Comparison of ENCODE assay signal across 17 cellular contexts in genomic region chr10:87090779-87091178, GRCh38. TPM values are rescaled to one million over a fixed set of nuclear protein-coding genes. Genes with fewer than 3 reads are reported as not detected.
A peak's percentile ranks its signal among the peaks of the same experiment; 100 is the strongest.
DNase-seq lines count a peak whose midpoint lies in the region; ATAC-seq, FAIRE-seq and TF ChIP-seq lines count a peak whose summit lies in the region.
"Had no signal": no experiment of that assay in that cellular context is flagged by ENCODE, and none has a peak within 500 bp of the region (broad histone marks: within the 10 kb centered on the region; RNA-seq: fewer than 3 reads in every experiment).

No MANE protein-coding gene starts in this region.

- peak overlapping the region; percentile 92; the same call in 1 of the 2 replicates for H3K4me2 ChIP-seq in KMS-11
- H3K4me2 ChIP-seq in astrocyte (ENCODE audit: low read length), result peak overlapping the region; percentile 16
- H3K4me2 ChIP-seq in hepatocyte, result peak overlapping the region; percentile 84

- H3K9me3 ChIP-seq in astrocyte (ENCODE audit: insufficient read depth, low read depth, low read length) (no peaks in the 10 kb centered on the region), hepatocyte (ENCODE audit: low read depth) (no peaks in the 10 kb centered on the region)
- H3K9me3 ChIP-seq: SJCRH30, tibial artery had no signal

- peaks cover 32% of the 10 kb centered on the region for H3K4me1 ChIP-seq in KMS-11 (ENCODE audit: low read depth, poor library complexity, severe bottlenecking)
- peaks cover 22% of the 10 kb centered on the region for H3K4me1 ChIP-seq in astrocyte (ENCODE audit: insufficient read depth, low read length)
- peaks cover 28% of the 10 kb centered on the region for H3K4me1 ChIP-seq in hepatocyte (ENCODE audit: insufficient read depth)
- H3K4me1 ChIP-seq: SJCRH30 had no signal

- no peak overlapping the region for H2AFZ ChIP-seq in KMS-11 (ENCODE audit: low read depth)
- no peak overlapping the region for H2AFZ ChIP-seq in astrocyte (ENCODE audit: low read depth, low read length)
- H2AFZ ChIP-seq in hepatocyte, result no peak overlapping the region

- DNase-seq in astrocyte (ENCODE audit: low read depth) (no peak), hepatocyte (ENCODE audit: low spot score) (no peak), dedifferentiated amniotic fluid mesenchymal stem cell (ENCODE audit: extremely low spot score) (no peak)
- no peak for DNase-seq in stimulated activated effector memory CD8-positive, alpha-beta T cell treated with anti-CD3 and anti-CD28 coated beads, Interleukin-12 subunit alpha, Interleukin-12 subunit beta, amount 100 ng/mL, for 72 hours (ENCODE audit: low spot score in 2 of 2)
- DNase-seq: activated CD4-positive, alpha-beta T cell treated with anti-CD3 and anti-CD28 coated beads for 48 hours; DMS 273 treated with DMSO at 0.1 percent for 48 hours; GOT3; NCI-H1092; NCI-H2081 treated with DMSO at 0.1 percent for 48 hours; NCI-H524; SJCRH30; T-helper 9 cell; tibial artery had no signal

- H3K9me2 ChIP-seq in hepatocyte (replicated peaks; ENCODE audit: insufficient read depth), result no peaks in the 10 kb centered on the region

- H3K4me3 Mint-ChIP-seq in astrocyte (ENCODE audit: unreplicated experiment), result no peak overlapping the region
- H3K4me3 Mint-ChIP-seq in stimulated activated effector memory CD8-positive, alpha-beta T cell treated with anti-CD3 and anti-CD28 coated beads, Interleukin-12 subunit alpha, Interleukin-12 subunit beta, amount 100 ng/mL, for 72 hours, result peak overlapping the region; percentile 91

- peaks cover 2% of the 10 kb centered on the region for H3K36me3 Mint-ChIP-seq in astrocyte (ENCODE audit: low read depth, unreplicated experiment)
- peaks cover 87% of the 10 kb centered on the region for H3K36me3 Mint-ChIP-seq in stimulated activated effector memory CD8-positive, alpha-beta T cell treated with anti-CD3 and anti-CD28 coated beads, Interleukin-12 subunit alpha, Interleukin-12 subunit beta, amount 100 ng/mL, for 72 hours

- H4K20me1 ChIP-seq in KMS-11 (ENCODE audit: insufficient read depth) (0 out of 2 replicates have a peak, but pooled peaks cover 7% of the 10 kb centered on the region), astrocyte (ENCODE audit: insufficient read depth, low read length) (peaks cover 57% of the 10 kb centered on the region), hepatocyte (ENCODE audit: insufficient read depth, poor library complexity, severe bottlenecking) (peaks cover 48% of the 10 kb centered on the region)

- H3K4me3 ChIP-seq in KMS-11 (IDR thresholded peaks at IDR 0.05; ENCODE audit: insufficient read depth, low read depth, low read length) (no peak overlapping the region), astrocyte (ENCODE audit: insufficient read depth, low read depth, low read length) (no peak overlapping the region), hepatocyte (no peak overlapping the region)
- H3K4me3 ChIP-seq: SJCRH30 had no signal

- no peaks in the 10 kb centered on the region for H3K9me3 Mint-ChIP-seq in astrocyte (ENCODE audit: unreplicated experiment)
- H3K9me3 Mint-ChIP-seq in stimulated activated effector memory CD8-positive, alpha-beta T cell treated with anti-CD3 and anti-CD28 coated beads, Interleukin-12 subunit alpha, Interleukin-12 subunit beta, amount 100 ng/mL, for 72 hours, result no peaks in the 10 kb centered on the region

- H3K27me3 Mint-ChIP-seq in astrocyte (ENCODE audit: low read depth, unreplicated experiment), result no peaks in the 10 kb centered on the region

- H3K27ac ChIP-seq in KMS-11, result no peak overlapping the region
- no peak overlapping the region for H3K27ac ChIP-seq in astrocyte (ENCODE audit: low read depth, low read length)
- H3K27ac ChIP-seq in hepatocyte, result no peak overlapping the region
- H3K27ac ChIP-seq: HL-60, SJCRH30 had no signal

- FAIRE-seq in astrocyte (lab: Jason Lieb, UNC), result no peak

- no peak overlapping the region for H3K9ac ChIP-seq in KMS-11
- no peak overlapping the region for H3K9ac ChIP-seq in astrocyte (ENCODE audit: low read length)

- TF ChIP-seq CTCF in KMS-11 (conservative IDR thresholded peaks at IDR 0.05; ENCODE audit: low read depth, low read length) (no peak), astrocyte (IDR thresholded peaks at IDR 0.05; ENCODE audit: insufficient read depth, low read depth, low read length) (no peak), hepatocyte (IDR thresholded peaks at IDR 0.05; ENCODE audit: poor library complexity) (no peak)

- WGBS in hepatocyte (ENCODE audit: low lambda C conversion rate, missing lambda C conversion rate), result 76% methylated on average over 4 of the region's 4 CpGs

- H3K27me3 ChIP-seq in KMS-11 (ENCODE audit: insufficient read depth, low read depth), result no peaks in the 10 kb centered on the region
- no peaks in the 10 kb centered on the region for H3K27me3 ChIP-seq in astrocyte (ENCODE audit: insufficient read depth, low read length)
- H3K27me3 ChIP-seq in hepatocyte, result no peaks in the 10 kb centered on the region
- H3K27me3 ChIP-seq: SJCRH30, tibial artery had no signal

- H3K4me1 Mint-ChIP-seq in astrocyte (ENCODE audit: low read depth, unreplicated experiment), result peaks cover 21% of the 10 kb centered on the region
- peaks cover 61% of the 10 kb centered on the region for H3K4me1 Mint-ChIP-seq in stimulated activated effector memory CD8-positive, alpha-beta T cell treated with anti-CD3 and anti-CD28 coated beads, Interleukin-12 subunit alpha, Interleukin-12 subunit beta, amount 100 ng/mL, for 72 hours

- no peak for ATAC-seq in stimulated activated effector memory CD8-positive, alpha-beta T cell treated with anti-CD3 and anti-CD28 coated beads, Interleukin-12 subunit alpha, Interleukin-12 subunit beta, amount 100 ng/mL, for 72 hours
- no peak for ATAC-seq in HG03565 (IDR thresholded peaks at IDR 0.05; ENCODE audit: unreplicated experiment)
- ATAC-seq in GM18867 (IDR thresholded peaks at IDR 0.05; ENCODE audit: unreplicated experiment), result no peak

- H3K79me2 ChIP-seq in KMS-11 (ENCODE audit: insufficient read depth, low read depth), result peaks cover 85% of the 10 kb centered on the region
- peaks cover 91% of the 10 kb centered on the region for H3K79me2 ChIP-seq in astrocyte (ENCODE audit: insufficient read depth, low read length)
- H3K79me2 ChIP-seq in hepatocyte, result peaks cover 87% of the 10 kb centered on the region

- H3K27ac Mint-ChIP-seq in astrocyte (ENCODE audit: unreplicated experiment), result no peak overlapping the region
- no peak overlapping the region for H3K27ac Mint-ChIP-seq in stimulated activated effector memory CD8-positive, alpha-beta T cell treated with anti-CD3 and anti-CD28 coated beads, Interleukin-12 subunit alpha, Interleukin-12 subunit beta, amount 100 ng/mL, for 72 hours

- H3K36me3 ChIP-seq in KMS-11 (ENCODE audit: insufficient read depth) (no peaks in the 10 kb centered on the region), astrocyte (ENCODE audit: insufficient read depth, low read length) (peaks cover 2% of the 10 kb centered on the region), hepatocyte (replicated peaks; ENCODE audit: insufficient read depth, low read depth) (no peaks in the 10 kb centered on the region)
- H3K36me3 ChIP-seq: tibial artery had no signal

RNA-seq across cellular contexts. Expression of gene GLUD1, which starts 3.9 kb away (rescaled TPM):
- total RNA-seq in astrocyte (93.1 and 96.6 TPM in 2 replicates), hepatocyte (695 and 698 TPM in 2 replicates)
- polyA plus RNA-seq in hepatocyte, result 100 and 178 TPM in 2 replicates

RNA-seq across cellular contexts. Expression of gene SHLD2, which starts 4.2 kb away (rescaled TPM):
- total RNA-seq in astrocyte (23.2 TPM in 2 replicates), hepatocyte (43.3 and 44.5 TPM in 2 replicates)
- polyA plus RNA-seq in hepatocyte, result 21.5 and 22.9 TPM in 2 replicates

Comparison
In these comparisons a context has a peak if more than half of its experiments do, and no peak if none do; other contexts are left out.
1. H3K4me2 ChIP-seq: peak in every context shown above with its lines; median percentile 92 in KMS-11; 84 in hepatocyte; 16 in astrocyte.